16 cellular contexts compared by ENCODE assay signal in genomic region chrX:135383249-135383648, GRCh38. TPM values are rescaled to one million over a fixed set of nuclear protein-coding genes. Genes with fewer than 3 reads are reported as not detected.
A peak's percentile ranks its signal among the peaks of the same experiment; 100 is the strongest.
DNase-seq lines count a peak whose midpoint lies in the region; ATAC-seq lines count a peak whose summit lies in the region.
"Had no signal": no experiment of that assay in that cellular context is flagged by ENCODE, and none has a peak within 500 bp of the region (broad histone marks: within the 10 kb centered on the region; RNA-seq: fewer than 3 reads in every experiment).

No MANE protein-coding gene starts in this region.

- no peak for DNase-seq in activated naive CD4-positive, alpha-beta T cell (lab: John Stamatoyannopoulos, UW)
- no peak for DNase-seq in T-helper 17 cell
- DNase-seq in dermis blood vessel endothelial cell = peak; percentile 17
- DNase-seq in stimulated activated naive CD8-positive, alpha-beta T cell treated with anti-CD3 and anti-CD28 coated beads, Interleukin-15, amount 100 ng/mL, for 72 hours = no peak
- no peak for DNase-seq in HuH-7.5 (ENCODE audit: low spot score)
- DNase-seq in HCEC 1CT = no peak
- DNase-seq: activated CD4-positive, CD25-positive, alpha-beta regulatory T cell; activated CD8-positive, alpha-beta memory T cell treated with anti-CD3 and anti-CD28 coated beads, Interleukin-2, amount 50 U/mL, for 48 hours; glutamatergic neuron; NCI-H774; posterior cingulate gyrus had no signal

- peaks cover 53% of the 10 kb centered on the region for H3K4me1 Mint-ChIP-seq in activated naive CD4-positive, alpha-beta T cell treated with anti-CD3 and anti-CD28 coated beads, Interleukin-2, amount 50 U/mL, for 24 hours
- H3K4me1 Mint-ChIP-seq in T-helper 17 cell = peaks cover 18% of the 10 kb centered on the region
- H3K4me1 Mint-ChIP-seq in stimulated activated naive CD8-positive, alpha-beta T cell treated with anti-CD3 and anti-CD28 coated beads, Interleukin-15, amount 100 ng/mL, for 72 hours = peaks cover 39% of the 10 kb centered on the region
- H3K4me1 Mint-ChIP-seq: brain; mesothelial cell of epicardium; stimulated activated memory B cell treated with anti-CD40 and anti-IgM and Interleukin-4, amounts not matched to agents 10 μg/mL and 1 μg/mL and 100 μg/mL, for 72 hours had no signal

- no peaks in the 10 kb centered on the region for H3K9me3 Mint-ChIP-seq in activated naive CD4-positive, alpha-beta T cell treated with anti-CD3 and anti-CD28 coated beads, Interleukin-2, amount 50 U/mL, for 24 hours
- no peaks in the 10 kb centered on the region for H3K9me3 Mint-ChIP-seq in stimulated activated naive CD8-positive, alpha-beta T cell treated with anti-CD3 and anti-CD28 coated beads, Interleukin-15, amount 100 ng/mL, for 72 hours
- H3K9me3 Mint-ChIP-seq: stimulated activated memory B cell treated with anti-CD40 and anti-IgM and Interleukin-4, amounts not matched to agents 10 μg/mL and 1 μg/mL and 100 μg/mL, for 72 hours had no signal

- no peaks in the 10 kb centered on the region for H3K36me3 Mint-ChIP-seq in activated naive CD4-positive, alpha-beta T cell treated with anti-CD3 and anti-CD28 coated beads, Interleukin-2, amount 50 U/mL, for 24 hours
- no peaks in the 10 kb centered on the region for H3K36me3 Mint-ChIP-seq in T-helper 17 cell (ENCODE audit: low read depth)
- H3K36me3 Mint-ChIP-seq: brain; mesothelial cell of epicardium; stimulated activated memory B cell treated with anti-CD40 and anti-IgM and Interleukin-4, amounts not matched to agents 10 μg/mL and 1 μg/mL and 100 μg/mL, for 72 hours had no signal

- peak overlapping the region; percentile 68 for H3K27ac Mint-ChIP-seq in activated naive CD4-positive, alpha-beta T cell treated with anti-CD3 and anti-CD28 coated beads, Interleukin-2, amount 50 U/mL, for 24 hours
- peak overlapping the region; percentile 83 for H3K27ac Mint-ChIP-seq in T-helper 17 cell
- H3K27ac Mint-ChIP-seq in stimulated activated naive CD8-positive, alpha-beta T cell treated with anti-CD3 and anti-CD28 coated beads, Interleukin-15, amount 100 ng/mL, for 72 hours = peak overlapping the region; percentile 82 to 88
- H3K27ac Mint-ChIP-seq: brain; mesothelial cell of epicardium; stimulated activated memory B cell treated with anti-CD40 and anti-IgM and Interleukin-4, amounts not matched to agents 10 μg/mL and 1 μg/mL and 100 μg/mL, for 72 hours had no signal

- peak overlapping the region; percentile 36 for H3K4me3 Mint-ChIP-seq in activated naive CD4-positive, alpha-beta T cell treated with anti-CD3 and anti-CD28 coated beads, Interleukin-2, amount 50 U/mL, for 24 hours
- H3K4me3 Mint-ChIP-seq in T-helper 17 cell = peak overlapping the region; percentile 15
- peak overlapping the region; percentile 50 to 62 for H3K4me3 Mint-ChIP-seq in stimulated activated naive CD8-positive, alpha-beta T cell treated with anti-CD3 and anti-CD28 coated beads, Interleukin-15, amount 100 ng/mL, for 72 hours
- H3K4me3 Mint-ChIP-seq: brain; mesothelial cell of epicardium; stimulated activated memory B cell treated with anti-CD40 and anti-IgM and Interleukin-4, amounts not matched to agents 10 μg/mL and 1 μg/mL and 100 μg/mL, for 72 hours had no signal

- no peaks in the 10 kb centered on the region for H3K9me3 ChIP-seq in T-helper 17 cell (ENCODE audit: control insufficient read depth, low read length, poor library complexity, severe bottlenecking)
- H3K9me3 ChIP-seq: tibial nerve had no signal

- H3K27me3 Mint-ChIP-seq in activated naive CD4-positive, alpha-beta T cell treated with anti-CD3 and anti-CD28 coated beads, Interleukin-2, amount 50 U/mL, for 24 hours = no peaks in the 10 kb centered on the region
- no peaks in the 10 kb centered on the region for H3K27me3 Mint-ChIP-seq in T-helper 17 cell
- no peaks in the 10 kb centered on the region for H3K27me3 Mint-ChIP-seq in stimulated activated naive CD8-positive, alpha-beta T cell treated with anti-CD3 and anti-CD28 coated beads, Interleukin-15, amount 100 ng/mL, for 72 hours
- H3K27me3 Mint-ChIP-seq: stimulated activated memory B cell treated with anti-CD40 and anti-IgM and Interleukin-4, amounts not matched to agents 10 μg/mL and 1 μg/mL and 100 μg/mL, for 72 hours had no signal

- ATAC-seq in T-helper 17 cell = no peak
- ATAC-seq in stimulated activated naive CD8-positive, alpha-beta T cell treated with anti-CD3 and anti-CD28 coated beads, Interleukin-15, amount 100 ng/mL, for 72 hours = peak; percentile 21
- ATAC-seq: stimulated activated memory B cell treated with anti-CD40 and anti-IgM and Interleukin-4, amounts not matched to agents 10 μg/mL and 1 μg/mL and 100 μg/mL, for 72 hours had no signal

RNA-seq across cellular contexts. Expression of gene SMIM10L2A, which starts 38.5 kb away (rescaled TPM):
- total RNA-seq in T-helper 17 cell (under 1 TPM; 0.37 to 0.45 TPM), dermis blood vessel endothelial cell (0.70 and 1.0 TPM in 2 replicates)

RNA-seq across cellular contexts. Expression of gene ZNF449, which starts 38.7 kb away (rescaled TPM):
- total RNA-seq in T-helper 17 cell (1 to 10 TPM; 2.7 to 2.9 TPM), dermis blood vessel endothelial cell (9.3 and 17.5 TPM in 2 replicates)

RNA-seq across cellular contexts. Expression of gene ZNF75D, which starts 39.3 kb away (rescaled TPM):
- 1 to 10 TPM; 9.4 to 9.6 TPM for total RNA-seq in T-helper 17 cell
- 10.0 and 12.3 TPM in 2 replicates for total RNA-seq in dermis blood vessel endothelial cell
